22 cellular contexts compared by ENCODE assay signal in the genomic region with DNA sequence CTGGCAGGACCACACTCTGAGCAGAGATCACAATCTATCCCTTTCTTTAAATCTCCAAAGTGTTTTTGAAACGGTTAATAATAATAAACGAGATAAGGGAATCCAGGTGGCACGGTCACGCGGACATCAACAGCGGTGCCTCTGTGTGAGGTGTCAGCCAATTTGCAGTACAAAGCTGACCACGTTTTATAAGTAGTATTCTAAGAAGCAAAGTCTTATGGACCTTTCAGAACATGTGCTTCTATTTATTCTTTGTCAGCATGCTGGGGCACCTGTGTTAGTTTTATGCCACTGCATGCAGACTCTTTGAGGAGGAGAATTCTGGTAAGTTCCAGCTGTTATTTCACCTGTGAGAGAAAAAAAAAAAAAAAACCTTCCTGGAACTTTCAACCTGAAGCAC. TPM values are rescaled to one million over a fixed set of nuclear protein-coding genes. Genes with fewer than 3 reads are reported as not detected.
A peak's percentile ranks its signal among the peaks of the same experiment; 100 is the strongest.
DNase-seq lines count a peak whose midpoint lies in the region; ATAC-seq and TF ChIP-seq lines count a peak whose summit lies in the region.
"Had no signal": no experiment of that assay in that cellular context is flagged by ENCODE, and none has a peak within 500 bp of the region (broad histone marks: within the 10 kb centered on the region; RNA-seq: fewer than 3 reads in every experiment).

No MANE protein-coding gene starts in this region.

- H3K27me3 Mint-ChIP-seq in GM23338 (ENCODE audit: insufficient read depth, low read depth, poor library complexity) (no peaks in the 10 kb centered on the region), neural progenitor cell (ENCODE audit: insufficient read depth, low read depth) (peaks cover 6% of the 10 kb centered on the region)

- no peaks in the 10 kb centered on the region for H3K9me2 ChIP-seq in GM23338 (ENCODE audit: insufficient read depth)
- H3K9me2 ChIP-seq in hepatocyte (replicated peaks; ENCODE audit: insufficient read depth) = no peaks in the 10 kb centered on the region

- H3K4me1 ChIP-seq in GM23338 (ENCODE audit: insufficient read depth) (peaks cover 11% of the 10 kb centered on the region), hepatocyte (ENCODE audit: insufficient read depth) (no peaks in the 10 kb centered on the region), neural progenitor cell (peaks cover 15% of the 10 kb centered on the region), stomach (peaks cover 0 to 6% (median 0%) of the 10 kb centered on the region in 4 donors)
- H3K4me1 ChIP-seq: BE2C, BLaER1 had no signal

- no peaks in the 10 kb centered on the region for H4K20me1 ChIP-seq in GM23338 (replicated peaks; ENCODE audit: insufficient read depth)
- H4K20me1 ChIP-seq in hepatocyte (ENCODE audit: insufficient read depth, poor library complexity, severe bottlenecking) = no peaks in the 10 kb centered on the region
- no peaks in the 10 kb centered on the region for H4K20me1 ChIP-seq in neural progenitor cell (ENCODE audit: low read depth)
- H4K20me1 ChIP-seq: BLaER1 had no signal

- no peak for TF ChIP-seq EP300 in stomach (IDR thresholded peaks at IDR 0.05)

- TF ChIP-seq CTCF in GM23338 (conservative IDR thresholded peaks at IDR 0.05; ENCODE audit: low read depth in 2 of 2) (no peak), hepatocyte (IDR thresholded peaks at IDR 0.05; ENCODE audit: poor library complexity) (no peak), neural progenitor cell (IDR thresholded peaks at IDR 0.05) (no peak), stomach (IDR thresholded peaks at IDR 0.05) (no peak)

- ATAC-seq in GM23338 = no peak
- ATAC-seq in HG03469 (IDR thresholded peaks at IDR 0.05; ENCODE audit: unreplicated experiment) = no peak
- no peak for ATAC-seq in HG03175 (IDR thresholded peaks at IDR 0.05; ENCODE audit: unreplicated experiment)

- no peak for TF ChIP-seq POLR2A in stomach (IDR thresholded peaks at IDR 0.05)

- DNase-seq in GM23338 (ENCODE audit: low spot score) = no peak
- no peak for DNase-seq in hepatocyte (ENCODE audit: low spot score)
- no peak for DNase-seq in neural progenitor cell (ENCODE audit: low spot score)
- DNase-seq in stomach = peak; percentile 56
- DNase-seq in DMS79 (lab: John Stamatoyannopoulos, UW) = no peak
- DNase-seq: 8988T; ACHN; BE2C; C1 segment of cervical spinal cord; CD4-positive, alpha-beta memory T cell; CD4-positive, CD25-positive, alpha-beta regulatory T cell; CD8-positive, alpha-beta memory T cell; COR-L47; DMS 273 treated with DMSO at 0.1 percent for 48 hours; DMS153; DMS53; DMS79 treated with DMSO at 0.1 percent for 48 hours; GF-D8 had no signal

- peaks cover 14% of the 10 kb centered on the region; the same call in 2 of the 3 replicates for H3K4me1 Mint-ChIP-seq in GM23338
- H3K4me1 Mint-ChIP-seq in neural progenitor cell = peaks cover 5% of the 10 kb centered on the region
- H3K4me1 Mint-ChIP-seq: CD14-positive monocyte; CD4-positive, alpha-beta memory T cell; CD4-positive, CD25-positive, alpha-beta regulatory T cell; CD8-positive, alpha-beta memory T cell had no signal

- H3K36me3 Mint-ChIP-seq in GM23338 (ENCODE audit: low read depth) = no peaks in the 10 kb centered on the region
- no peaks in the 10 kb centered on the region for H3K36me3 Mint-ChIP-seq in neural progenitor cell
- H3K36me3 Mint-ChIP-seq: CD14-positive monocyte; CD4-positive, alpha-beta memory T cell; CD4-positive, CD25-positive, alpha-beta regulatory T cell had no signal

- H3K27ac Mint-ChIP-seq in GM23338 (no peak overlapping the region), neural progenitor cell (no peak overlapping the region)
- H3K27ac Mint-ChIP-seq: CD14-positive monocyte; CD4-positive, CD25-positive, alpha-beta regulatory T cell; CD8-positive, alpha-beta memory T cell had no signal

- intact Hi-C loops in stomach (cut with DNase I; ENCODE audit: low total_unique reads) = no loop called here

- WGBS in hepatocyte (ENCODE audit: low lambda C conversion rate, missing lambda C conversion rate) = 37% methylated on average over 7 of the region's 7 CpGs
- WGBS in stomach, 5 donors = 32 to 56% (median 35%) methylated on average over 7 of the region's 7 CpGs

- H3K27me3 ChIP-seq in GM23338 (ENCODE audit: insufficient read depth) (no peaks in the 10 kb centered on the region), hepatocyte (peaks cover 24% of the 10 kb centered on the region), neural progenitor cell (no peaks in the 10 kb centered on the region), stomach (peaks cover 0 to 6% (median 0%) of the 10 kb centered on the region in 3 donors)
- H3K27me3 ChIP-seq: BLaER1 had no signal

- H2AFZ ChIP-seq in GM23338 (peak overlapping the region; percentile 49; the same call in 1 of the 2 replicates), hepatocyte (no peak overlapping the region), neural progenitor cell (replicated peaks) (peak overlapping the region; percentile 50)

- H3K79me2 ChIP-seq in GM23338 (replicated peaks; ENCODE audit: insufficient read depth) = no peaks in the 10 kb centered on the region
- no peaks in the 10 kb centered on the region for H3K79me2 ChIP-seq in hepatocyte
- H3K79me2 ChIP-seq in neural progenitor cell (ENCODE audit: low read depth) = no peaks in the 10 kb centered on the region

- H3K9me3 ChIP-seq in hepatocyte (ENCODE audit: low read depth) = no peaks in the 10 kb centered on the region
- no peaks in the 10 kb centered on the region for H3K9me3 ChIP-seq in neural progenitor cell (ENCODE audit: low read depth)
- no peaks in the 10 kb centered on the region for H3K9me3 ChIP-seq in stomach
- H3K9me3 ChIP-seq: BE2C, BLaER1 had no signal

- H3K4me3 ChIP-seq in GM23338 = no peak overlapping the region
- no peak overlapping the region for H3K4me3 ChIP-seq in hepatocyte
- no peak overlapping the region for H3K4me3 ChIP-seq in neural progenitor cell
- no peak overlapping the region for H3K4me3 ChIP-seq in stomach
- H3K4me3 ChIP-seq: BLaER1 had no signal

- H3K36me3 ChIP-seq in GM23338 (ENCODE audit: insufficient read depth) = no peaks in the 10 kb centered on the region
- no peaks in the 10 kb centered on the region for H3K36me3 ChIP-seq in hepatocyte (replicated peaks; ENCODE audit: insufficient read depth, low read depth)
- no peaks in the 10 kb centered on the region for H3K36me3 ChIP-seq in neural progenitor cell
- H3K36me3 ChIP-seq in stomach = no peaks in the 10 kb centered on the region
- H3K36me3 ChIP-seq: BE2C, BLaER1 had no signal

- no peak overlapping the region for H3K9ac ChIP-seq in neural progenitor cell
- H3K9ac ChIP-seq: BLaER1 had no signal

- no peak overlapping the region for H3K27ac ChIP-seq in GM23338 (ENCODE audit: low read depth)
- peak overlapping the region; percentile 7 for H3K27ac ChIP-seq in hepatocyte
- H3K27ac ChIP-seq in neural progenitor cell = peak overlapping the region; percentile 34
- H3K27ac ChIP-seq in stomach = no peak overlapping the region
- H3K27ac ChIP-seq: BLaER1 had no signal

- H3K4me2 ChIP-seq in GM23338 (0 out of 2 replicates have a peak overlapping the region, but pooled peaks have one; percentile 48), hepatocyte (no peak overlapping the region), neural progenitor cell (peak overlapping the region; percentile 58)
- H3K4me2 ChIP-seq: BLaER1 had no signal

- H3K9me3 Mint-ChIP-seq in GM23338 (no peaks in the 10 kb centered on the region), neural progenitor cell (peaks cover 4% of the 10 kb centered on the region)
- H3K9me3 Mint-ChIP-seq: CD4-positive, alpha-beta memory T cell; CD8-positive, alpha-beta memory T cell had no signal

- no peaks in the 10 kb centered on the region for H3F3A ChIP-seq in GM23338 (replicated peaks; ENCODE audit: low read depth)
- H3F3A ChIP-seq in neural progenitor cell (ENCODE audit: low read depth) = peaks cover 13% of the 10 kb centered on the region

- H3K4me3 Mint-ChIP-seq in GM23338 (no peak overlapping the region), neural progenitor cell (no peak overlapping the region)
- H3K4me3 Mint-ChIP-seq: CD14-positive monocyte; CD4-positive, alpha-beta memory T cell; CD4-positive, CD25-positive, alpha-beta regulatory T cell; CD8-positive, alpha-beta memory T cell had no signal

TF ChIP-seq in GM23338, 12 proteins besides CTCF, POLR2A, EP300 and RAD21:
- TF ChIP-seq EZH2phosphoT487 (IDR thresholded peaks at IDR 0.05; ENCODE audit: unreplicated experiment) = no peak

RNA-seq across cellular contexts. Expression of gene EXOC2, which starts 39.0 kb away (rescaled TPM):
- 90.1 and 93.6 TPM in 2 replicates for total RNA-seq in GM23338 (2014; rRNA removed; shearing (Covaris generic))
- polyA plus RNA-seq in GM23338 (2016; fragmentation: Nextera tagmentation; extraction: Ambion mirVana) (28.7 and 29.8 TPM in 2 replicates), hepatocyte (15.4 and 16.9 TPM in 2 replicates), stomach (1 to 10 TPM; 5.3 to 8.9 (median 8.5) TPM)
- total RNA-seq in hepatocyte (27.0 and 32.5 TPM in 2 replicates), neural progenitor cell (ENCODE audit: low replicate concordance) (37.3 and 46.5 TPM in 2 replicates), stomach (10 to 100 TPM in 4 of 5 donors, 1 to 10 TPM in 1; 6.7 to 39.7 (median 20.3) TPM)

Comparison
In these comparisons a context has a peak if more than half of its experiments do, and no peak if none do; other contexts are left out.
1. H3K27ac ChIP-seq: peak in hepatocyte (single experiment) and neural progenitor cell (single experiment); none in GM23338 (single experiment) and stomach (0 of 5).